Comparison of ENCODE assay signal across 18 cellular contexts in the genomic region with DNA sequence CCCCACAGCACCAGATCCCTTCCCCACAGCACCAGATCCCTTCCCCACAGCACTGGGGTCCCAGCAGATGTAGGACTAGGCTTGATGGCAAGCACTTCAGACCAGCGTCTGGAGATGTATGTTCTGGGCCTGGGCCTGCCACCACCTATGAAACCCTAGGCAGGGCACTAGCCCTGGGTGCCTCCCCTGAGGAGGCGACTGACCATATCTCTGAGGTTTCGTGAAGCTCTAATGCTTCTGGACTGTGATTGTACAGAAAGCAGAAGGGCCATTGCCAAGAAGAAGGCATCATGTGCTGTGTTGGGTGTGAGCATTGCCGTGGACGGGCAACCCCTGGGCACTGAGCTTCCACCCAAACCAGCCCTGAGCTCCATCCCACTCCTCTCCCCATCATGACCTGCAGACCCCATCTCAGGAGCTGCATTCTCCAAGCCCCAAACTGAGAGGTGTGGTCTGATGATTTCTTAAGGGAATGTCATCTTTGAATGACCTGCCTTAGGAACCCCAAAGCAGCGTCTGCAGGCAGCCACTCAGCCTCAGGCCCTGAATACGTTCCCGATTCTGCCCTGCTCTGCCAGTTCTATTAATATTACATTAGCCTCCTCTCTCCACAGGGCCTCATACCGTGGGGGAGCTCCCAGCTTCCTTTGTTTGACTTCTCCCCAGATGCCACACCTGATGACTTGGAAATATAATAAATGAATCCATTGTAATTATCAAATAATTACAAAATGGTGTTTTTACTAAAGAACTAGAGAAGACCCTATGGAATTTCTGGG.
DNase-seq lines count a peak whose midpoint lies in the region.
"Had no signal": no experiment of that assay in that cellular context is flagged by ENCODE, and none has a peak within 500 bp of the region (broad histone marks: within the 10 kb centered on the region; RNA-seq: fewer than 3 reads in every experiment).

No MANE protein-coding gene starts in this region.

- no peak overlapping the region for H3K4me3 Mint-ChIP-seq in activated CD4-positive, alpha-beta T cell treated with anti-CD3 and anti-CD28 coated beads, Interleukin-2, amount 10 ng/mL, durations not matched to agents 7 days and 5 days
- H3K4me3 Mint-ChIP-seq in dendritic cell treated with granulocyte-macrophage colony-stimulating factor and Interleukin-4, amounts not matched to agents 40 ng/mL and 50 ng/mL, for 4 days: no peak overlapping the region
- H3K4me3 Mint-ChIP-seq: CD8-positive, alpha-beta T cell had no signal

- CTCF ChIA-PET in activated CD4-positive, alpha-beta T cell treated with anti-CD3 and anti-CD28 coated beads, Interleukin-2, amount 10 ng/mL, durations not matched to agents 7 days and 5 days (lab: Charles Lee): interaction anchor here (0.6 to 2.0 kb wide), 27 partner anchors 8 to 369 kb away, joined by 3 to 11 read pairs (median 3); a partner anchor contains a TSS

- H3K36me3 Mint-ChIP-seq in activated CD4-positive, alpha-beta T cell treated with anti-CD3 and anti-CD28 coated beads, Interleukin-2, amount 10 ng/mL, durations not matched to agents 7 days and 5 days (ENCODE audit: low read depth): peaks cover 3% of the 10 kb centered on the region
- H3K36me3 Mint-ChIP-seq in dendritic cell treated with granulocyte-macrophage colony-stimulating factor and Interleukin-4, amounts not matched to agents 40 ng/mL and 50 ng/mL, for 4 days (ENCODE audit: low read depth): no peaks in the 10 kb centered on the region
- H3K36me3 Mint-ChIP-seq: CD8-positive, alpha-beta T cell; IgD-negative memory B cell had no signal

- in situ Hi-C loops in G401 (cut with HindIII; ENCODE audit: low sequenced_read_pairs): no loop called here

- intact Hi-C loops in dendritic cell treated with granulocyte-macrophage colony-stimulating factor and Interleukin-4, amounts not matched to agents 40 ng/mL and 50 ng/mL, for 4 days (cut with micrococcal nuclease): loop anchor here (2.0 to 10.0 kb wide), 4 partner anchors 163 to 370 kb away; a partner anchor contains a TSS

- H3K27ac Mint-ChIP-seq in activated CD4-positive, alpha-beta T cell treated with anti-CD3 and anti-CD28 coated beads, Interleukin-2, amount 10 ng/mL, durations not matched to agents 7 days and 5 days: peak overlapping the region; percentile 63
- H3K27ac Mint-ChIP-seq in dendritic cell treated with granulocyte-macrophage colony-stimulating factor and Interleukin-4, amounts not matched to agents 40 ng/mL and 50 ng/mL, for 4 days: peak overlapping the region; percentile 21

- H3K4me1 Mint-ChIP-seq in activated CD4-positive, alpha-beta T cell treated with anti-CD3 and anti-CD28 coated beads, Interleukin-2, amount 10 ng/mL, durations not matched to agents 7 days and 5 days: peaks cover 25% of the 10 kb centered on the region
- peaks cover 19% of the 10 kb centered on the region for H3K4me1 Mint-ChIP-seq in dendritic cell treated with granulocyte-macrophage colony-stimulating factor and Interleukin-4, amounts not matched to agents 40 ng/mL and 50 ng/mL, for 4 days (ENCODE audit: low read depth)

- POLR2A ChIA-PET in activated CD4-positive, alpha-beta T cell treated with anti-CD3 and anti-CD28 coated beads, Interleukin-2, amount 10 ng/mL, durations not matched to agents 7 days and 5 days (lab: Charles Lee): no interaction called here

- peaks cover 1% of the 10 kb centered on the region for H3K27me3 Mint-ChIP-seq in activated CD4-positive, alpha-beta T cell treated with anti-CD3 and anti-CD28 coated beads, Interleukin-2, amount 10 ng/mL, durations not matched to agents 7 days and 5 days
- H3K27me3 Mint-ChIP-seq in dendritic cell treated with granulocyte-macrophage colony-stimulating factor and Interleukin-4, amounts not matched to agents 40 ng/mL and 50 ng/mL, for 4 days: peaks cover 13% of the 10 kb centered on the region

- no peak for DNase-seq in activated CD4-positive, alpha-beta T cell treated with anti-CD3 and anti-CD28 coated beads, Interleukin-2, amount 10 ng/mL, durations not matched to agents 7 days and 5 days
- DNase-seq in activated CD4-positive, alpha-beta T cell treated with anti-CD3 and anti-CD28 coated beads for 48 hours: no peak
- DNase-seq in G401 (ENCODE audit: low spot score) (peak; percentile 37), retina (peak; percentile 19), NCI-H446 treated with DMSO at 0.1 percent for 48 hours (lab: John Stamatoyannopoulos, UW) (no peak), dermis blood vessel endothelial cell (no peak), NCI-H524 (lab: John Stamatoyannopoulos, UW) (no peak)
- DNase-seq: 8988T; CD8-positive, alpha-beta T cell; DMS79 treated with DMSO at 0.1 percent for 48 hours; GDM1; MV-4-11; NCI-H187 treated with DMSO at 0.1 percent for 48 hours; NCI-H446; NCI-H748 treated with DMSO at 0.1 percent for 48 hours; SJCRH30 had no signal

- no peaks in the 10 kb centered on the region for H3K9me3 Mint-ChIP-seq in activated CD4-positive, alpha-beta T cell treated with anti-CD3 and anti-CD28 coated beads, Interleukin-2, amount 10 ng/mL, durations not matched to agents 7 days and 5 days
- H3K9me3 Mint-ChIP-seq in dendritic cell treated with granulocyte-macrophage colony-stimulating factor and Interleukin-4, amounts not matched to agents 40 ng/mL and 50 ng/mL, for 4 days: no peaks in the 10 kb centered on the region
- H3K9me3 Mint-ChIP-seq: CD8-positive, alpha-beta T cell; IgD-negative memory B cell had no signal

Comparison
In these comparisons a context has a peak if more than half of its experiments do, and no peak if none do; other contexts are left out.
1. DNase-seq: peak in G401 (single experiment) and retina (single experiment); none in activated CD4-positive, alpha-beta T cell treated with anti-CD3 and anti-CD28 coated beads, Interleukin-2, amount 10 ng/mL, durations not matched to agents 7 days and 5 days (single experiment), activated CD4-positive, alpha-beta T cell treated with anti-CD3 and anti-CD28 coated beads for 48 hours (single experiment), NCI-H446 treated with DMSO at 0.1 percent for 48 hours (single experiment), dermis blood vessel endothelial cell (single experiment) and NCI-H524 (0 of 2).